Comparison of ENCODE assay signal across 8 cellular contexts in the genomic region with DNA sequence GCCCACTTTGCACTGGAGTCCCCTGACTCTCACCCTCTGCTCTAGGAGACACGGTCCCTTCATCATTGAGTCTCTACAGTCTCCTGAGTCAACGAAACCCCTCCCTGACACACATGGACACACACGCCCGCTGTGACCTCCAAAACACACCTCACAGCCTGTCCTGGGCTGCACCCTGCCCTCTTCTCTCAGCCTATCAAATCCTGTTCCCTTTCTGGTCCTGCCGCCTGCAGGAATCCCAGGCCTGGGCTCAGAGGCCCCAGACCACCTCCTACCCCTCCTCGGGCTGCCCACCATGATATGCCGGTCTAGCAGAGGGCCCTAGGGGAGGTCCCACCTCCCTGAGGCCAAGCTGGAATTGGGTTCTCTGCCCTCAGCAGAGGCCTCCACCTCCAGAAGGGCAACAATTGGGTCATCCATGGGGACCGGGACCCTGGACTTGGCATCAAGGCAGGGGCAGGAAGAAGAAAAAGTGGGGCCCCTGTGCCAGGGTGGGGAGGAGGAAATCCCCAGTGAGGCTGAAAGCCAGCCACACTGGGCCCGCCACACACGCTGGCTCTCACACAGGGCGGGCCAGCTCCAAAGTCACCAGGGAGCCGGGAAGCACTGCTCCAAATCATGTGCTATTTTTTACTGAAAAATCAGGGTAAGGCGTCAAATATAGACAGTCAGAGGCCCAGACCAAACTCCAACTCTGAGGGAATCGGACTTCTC. TPM values are rescaled to one million over a fixed set of nuclear protein-coding genes. Genes with fewer than 3 reads are reported as not detected.
DNase-seq lines count a peak whose midpoint lies in the region; ATAC-seq and TF ChIP-seq lines count a peak whose summit lies in the region.

No MANE protein-coding gene starts in this region.

- H3K36me3 ChIP-seq in spleen = peaks cover 0 to 47% (median 31%) of the 10 kb centered on the region in 6 donors

- no peaks in the 10 kb centered on the region for H3K9me3 ChIP-seq in spleen

- intact Hi-C loops in left ventricle myocardium superior (cut with micrococcal nuclease) (no loop called here), spleen (cut with DNase I; ENCODE audit: low total_unique reads) (no loop called here)

- peaks cover 46 to 90% (median 75%) of the 10 kb centered on the region in 6 donors for H3K4me1 ChIP-seq in spleen

- peak overlapping the region; percentile 73 to 99 (median 97) for H3K27ac ChIP-seq in spleen

- peaks cover 26% of the 10 kb centered on the region for H3K36me3 Mint-ChIP-seq in activated T-cell treated with anti-CD3 and anti-CD28 coated beads, Interleukin-2, amount 50 U/mL, for 4 hours (ENCODE audit: insufficient read depth)

- H3K4me3 Mint-ChIP-seq in activated T-cell treated with anti-CD3 and anti-CD28 coated beads, Interleukin-2, amount 50 U/mL, for 4 hours = peak overlapping the region; percentile 91

- H3K9me3 Mint-ChIP-seq in activated T-cell treated with anti-CD3 and anti-CD28 coated beads, Interleukin-2, amount 50 U/mL, for 4 hours = no peaks in the 10 kb centered on the region

- no peak for TF ChIP-seq CTCF in spleen (IDR thresholded peaks at IDR 0.05 in 8 of 11, conservative IDR thresholded peaks at IDR 0.05 in 3 of 11)

- TF ChIP-seq POLR2A in GM15510 (IDR thresholded peaks at IDR 0.05; ENCODE audit: borderline replicate concordance, extremely low read depth, insufficient read length) = peak; percentile 22
- no peak for TF ChIP-seq POLR2A in spleen (IDR thresholded peaks at IDR 0.05)

- DNase-seq in activated T-cell treated with anti-CD3 and anti-CD28 coated beads, Interleukin-2, amount 50 U/mL, for 4 hours = no peak
- peak; percentile 67 for DNase-seq in left ventricle myocardium superior
- DNase-seq in spleen = no peak
- DNase-seq in glomerular visceral epithelial cell (ENCODE audit: extremely low spot score) = no peak
- DNase-seq in NCI-H2227 (lab: John Stamatoyannopoulos, UW; ENCODE audit: unreplicated experiment) = no peak
- DNase-seq in activated CD4-positive, alpha-beta T cell treated with anti-CD3 and anti-CD28 coated beads, Interleukin-2, amount 50 U/mL, for 1 hour = no peak

- ATAC-seq in activated T-cell treated with anti-CD3 and anti-CD28 coated beads, Interleukin-2, amount 50 U/mL, for 4 hours = no peak
- ATAC-seq in left ventricle myocardium superior = peak; percentile 6
- ATAC-seq in GM21528 (IDR thresholded peaks at IDR 0.05; ENCODE audit: low FRiP score, unreplicated experiment) = no peak

- peak overlapping the region; percentile 83 to 98 (median 88) for H3K4me3 ChIP-seq in spleen

- 23 to 44% (median 32%) methylated on average over 14 of the region's 14 CpGs for WGBS in spleen, 5 donors

- no peaks in the 10 kb centered on the region for H3K27me3 Mint-ChIP-seq in activated T-cell treated with anti-CD3 and anti-CD28 coated beads, Interleukin-2, amount 50 U/mL, for 4 hours (ENCODE audit: low read depth)

- H3K4me1 Mint-ChIP-seq in activated T-cell treated with anti-CD3 and anti-CD28 coated beads, Interleukin-2, amount 50 U/mL, for 4 hours (ENCODE audit: low read depth) = peaks cover 57% of the 10 kb centered on the region

- no peaks in the 10 kb centered on the region for H3K27me3 ChIP-seq in spleen (replicated peaks in 1 of 7)

RNA-seq across cellular contexts. Expression of gene PPP1R9B, which starts 3.4 kb away (rescaled TPM):
- total RNA-seq in activated T-cell treated with anti-CD3 and anti-CD28 coated beads, Interleukin-2, amount 50 U/mL, for 4 hours = 10 to 100 TPM; 70.2 to 82.2 (median 76.6) TPM
- total RNA-seq in left ventricle myocardium superior (37.6 TPM), spleen (100 to 1,000 TPM in 4 of 7 donors, 10 to 100 TPM in 3; 54.1 to 136 (median 112) TPM)
- 100 to 1,000 TPM in 1 of 3 donors, 10 to 100 TPM in 2; 30.0 to 105 (median 40.9) TPM for polyA plus RNA-seq in spleen

RNA-seq across cellular contexts. Expression of gene SAMD14, which starts 17.1 kb away (rescaled TPM):
- under 1 TPM; 0.47 to 0.78 (median 0.52) TPM for total RNA-seq in activated T-cell treated with anti-CD3 and anti-CD28 coated beads, Interleukin-2, amount 50 U/mL, for 4 hours
- total RNA-seq in left ventricle myocardium superior (1.2 TPM), spleen (1 to 10 TPM; 1.2 to 7.5 (median 4.1) TPM)
- 1 to 10 TPM; 1.1 to 1.9 (median 1.1) TPM for polyA plus RNA-seq in spleen

RNA-seq across cellular contexts. Expression of gene SGCA, which starts 18.7 kb away (rescaled TPM):
- not detected for total RNA-seq in activated T-cell treated with anti-CD3 and anti-CD28 coated beads, Interleukin-2, amount 50 U/mL, for 4 hours
- total RNA-seq in left ventricle myocardium superior (155 TPM), spleen (1 to 10 TPM in 6 of 7 donors, not detected in 1; 1.2 to 4.7 (median 2.7) TPM)
- 1 to 10 TPM; 3.7 to 5.9 (median 5.7) TPM for polyA plus RNA-seq in spleen

RNA-seq across cellular contexts. Expression of gene PDK2, which starts 51.9 kb away (rescaled TPM):
- total RNA-seq in activated T-cell treated with anti-CD3 and anti-CD28 coated beads, Interleukin-2, amount 50 U/mL, for 4 hours = 10 to 100 TPM in 1 of 3 donors, 1 to 10 TPM in 2; 8.8 to 11.7 (median 9.2) TPM
- total RNA-seq in left ventricle myocardium superior = 277 TPM
- 10 to 100 TPM; 22.9 to 41.5 (median 26.1) TPM for total RNA-seq in spleen
- 10 to 100 TPM in 1 of 3 donors, 1 to 10 TPM in 2; 8.7 to 16.9 (median 9.5) TPM for polyA plus RNA-seq in spleen

RNA-seq across cellular contexts. Expression of gene COL1A1, which starts 54.3 kb away (rescaled TPM):
- total RNA-seq in activated T-cell treated with anti-CD3 and anti-CD28 coated beads, Interleukin-2, amount 50 U/mL, for 4 hours = 1 to 10 TPM; 1.6 to 3.2 (median 2.8) TPM
- total RNA-seq in left ventricle myocardium superior (26.8 TPM), spleen (100 to 1,000 TPM in 2 of 7 donors, 10 to 100 TPM in 4, 1 to 10 TPM in 1; 7.4 to 458 (median 65.4) TPM)
- polyA plus RNA-seq in spleen = 10 to 100 TPM in 2 of 3 donors, 1 to 10 TPM in 1; 7.1 to 24.0 (median 11.3) TPM

Comparison
In these comparisons a context has a peak if more than half of its experiments do, and no peak if none do; other contexts are left out.
1. RNA of gene SGCA, which starts 18.7 kb away (total RNA-seq): 155 TPM in left ventricle myocardium superior (single experiment); 1.2 to 4.7 TPM in spleen and not detected in activated T-cell treated with anti-CD3 and anti-CD28 coated beads, Interleukin-2, amount 50 U/mL, for 4 hours; every median in the first group is over 10 times any median in the second.